In genomic region chr7:155845226-155845625, GRCh38 we compare ENCODE assay signal across 19 cellular contexts. TPM values are rescaled to one million over a fixed set of nuclear protein-coding genes. Genes with fewer than 3 reads are reported as not detected.
A peak's percentile ranks its signal among the peaks of the same experiment; 100 is the strongest.
DNase-seq lines count a peak whose midpoint lies in the region; ATAC-seq, FAIRE-seq and TF ChIP-seq lines count a peak whose summit lies in the region.
"Had no signal": no experiment of that assay in that cellular context is flagged by ENCODE, and none has a peak within 500 bp of the region (broad histone marks: within the 10 kb centered on the region; RNA-seq: fewer than 3 reads in every experiment).

No MANE protein-coding gene starts in this region.

- ATAC-seq in A549 (no peak), GM19023 (IDR thresholded peaks at IDR 0.05; ENCODE audit: unreplicated experiment) (no peak), upper lobe of left lung (ENCODE audit: low FRiP score in 2 of 2) (no peak), HG02678 (IDR thresholded peaks at IDR 0.05; ENCODE audit: unreplicated experiment) (no peak)

- H3K4me2 ChIP-seq in A549: no peak overlapping the region
- no peak overlapping the region for H3K4me2 ChIP-seq in MM.1S (ENCODE audit: low read depth, low read length)

- WGBS in A549 (ENCODE audit: missing lambda C conversion rate): 96% methylated on average over 14 of the region's 14 CpGs
- WGBS in sigmoid colon, 2 donors: 93 to 96% methylated on average over 14 of the region's 14 CpGs
- WGBS in upper lobe of left lung, 2 donors: 87 to 89% methylated on average over 9 to 14 of the region's 14 CpGs

- no peak for TF ChIP-seq POLR2A in A549 (IDR thresholded peaks at IDR 0.05; ENCODE audit: low read length)
- no peak for TF ChIP-seq POLR2A in sigmoid colon (IDR thresholded peaks at IDR 0.05)
- TF ChIP-seq POLR2A in upper lobe of left lung (IDR thresholded peaks at IDR 0.05): no peak

- H3K4me3 ChIP-seq in A549 (no peak overlapping the region), MM.1S (ENCODE audit: low read length) (no peak overlapping the region), sigmoid colon (no peak overlapping the region), upper lobe of left lung (no peak overlapping the region)

- CTCF ChIA-PET in A549 (lab: Yijun Ruan, JAX): interaction anchor here (1.6 kb wide), 1 partner anchor 312 kb away, joined by 3 read pairs; no protein-coding TSS in a partner anchor

- H3K27ac ChIP-seq in A549 (peak overlapping the region; percentile 81 to 88), MM.1S (ENCODE audit: low read length) (no peak overlapping the region), sigmoid colon (no peak overlapping the region), upper lobe of left lung (no peak overlapping the region)
- H3K27ac ChIP-seq: C4-2B had no signal

- no peaks in the 10 kb centered on the region for H3K79me2 ChIP-seq in MM.1S (ENCODE audit: low read length)

- no peak overlapping the region for H3K9ac ChIP-seq in MM.1S (ENCODE audit: low read length)

- H3K9me2 ChIP-seq in MM.1S (replicated peaks; ENCODE audit: insufficient read depth, low read length): no peaks in the 10 kb centered on the region

- peaks cover 83% of the 10 kb centered on the region for H3K27me3 ChIP-seq in MM.1S (replicated peaks; ENCODE audit: insufficient read depth, low read length)
- H3K27me3 ChIP-seq in sigmoid colon: peaks cover 0 to 19% (median 0%) of the 10 kb centered on the region in 3 donors
- no peaks in the 10 kb centered on the region for H3K27me3 ChIP-seq in upper lobe of left lung

- POLR2A ChIA-PET in A549 (lab: Yijun Ruan, JAX): no interaction called here

- TF ChIP-seq CTCF in A549 (IDR thresholded peaks at IDR 0.05) (no peak), MM.1S (IDR thresholded peaks at IDR 0.05; ENCODE audit: low read length) (no peak), sigmoid colon (IDR thresholded peaks at IDR 0.05) (no peak), upper lobe of left lung (IDR thresholded peaks at IDR 0.05) (no peak)

- FAIRE-seq in A549 (lab: Jason Lieb, UNC): no peak
- FAIRE-seq: A204.1, D721Med, G401.6, GM12892, GM18507, H1 had no signal

- TF ChIP-seq EP300 in A549 (IDR thresholded peaks at IDR 0.05) (no peak), sigmoid colon (IDR thresholded peaks at IDR 0.05) (no peak), upper lobe of left lung (IDR thresholded peaks at IDR 0.05) (no peak)

- H3F3A ChIP-seq in MM.1S (ENCODE audit: insufficient read depth, low read length): no peaks in the 10 kb centered on the region

- DNase-seq in A549 (ENCODE audit: low read depth in 1 of 2, low spot score in 1 of 2) (no peak), MM.1S (peak; percentile 2), islet precursor cell (peak; percentile 16), sigmoid colon (peak; percentile 54), upper lobe of left lung (no peak)
- DNase-seq: AML-193; Caco-2; CD4-positive, alpha-beta T cell; H9 had no signal

- peaks cover 22% of the 10 kb centered on the region for H3K4me1 ChIP-seq in A549
- no peaks in the 10 kb centered on the region for H3K4me1 ChIP-seq in MM.1S (ENCODE audit: low read length)
- no peaks in the 10 kb centered on the region for H3K4me1 ChIP-seq in sigmoid colon
- H3K4me1 ChIP-seq in upper lobe of left lung: peaks cover 0 to 8% (median 6%) of the 10 kb centered on the region in 4 donors

- H2AFZ ChIP-seq in MM.1S (ENCODE audit: low read length): no peak overlapping the region

- no peak for TF ChIP-seq RAD21 in A549 (conservative IDR thresholded peaks at IDR 0.05 in 1 of 2, IDR thresholded peaks at IDR 0.05 in 1 of 2)

- intact Hi-C loops in sigmoid colon (cut with DNase I): no loop called here

- H3K9me3 ChIP-seq in A549 (no peaks in the 10 kb centered on the region), MM.1S (replicated peaks; ENCODE audit: insufficient read depth, low read length) (no peaks in the 10 kb centered on the region), sigmoid colon (no peaks in the 10 kb centered on the region), upper lobe of left lung (no peaks in the 10 kb centered on the region)
- H3K9me3 ChIP-seq: Caco-2 had no signal

- no peaks in the 10 kb centered on the region for H4K20me1 ChIP-seq in MM.1S (ENCODE audit: insufficient read depth, low read length)

- no peaks in the 10 kb centered on the region for H3K36me3 ChIP-seq in MM.1S (replicated peaks; ENCODE audit: insufficient read depth, low read length)
- no peaks in the 10 kb centered on the region for H3K36me3 ChIP-seq in sigmoid colon
- H3K36me3 ChIP-seq in upper lobe of left lung: no peaks in the 10 kb centered on the region

TF ChIP-seq in A549, 52 proteins besides CTCF, POLR2A, EP300 and RAD21:
- TF ChIP-seq HOXB13 (CRISPR knock-in tag; IDR thresholded peaks at IDR 0.05; ENCODE audit: low read depth) (no peak), JUN (IDR thresholded peaks at IDR 0.05) (no peak), GATA3 (IDR thresholded peaks at IDR 0.05; ENCODE audit: borderline replicate concordance) (no peak), CBX2 (IDR thresholded peaks at IDR 0.05; ENCODE audit: borderline replicate concordance, low read depth) (no peak)

RNA-seq across cellular contexts. Expression of gene SHH, which starts 33.0 kb away (rescaled TPM):
- polyA plus RNA-seq in A549 (2011; rRNA removed) (0.78 and 0.84 TPM in 2 replicates), A549 (2017; fragmentation: RNase III; extraction: RNeasy Plus Mini Kit Qiagen cat#74134 plus additional on column Dnase treatment) (0.79 to 1.2 TPM (median 1.2 TPM) in 3 replicates), sigmoid colon (1 to 10 TPM in 1 of 3 donors, under 1 TPM in 2; 0.46 to 1.8 (median 0.60) TPM)
- polyA plus RNA-seq in A549 (2012; cell fraction: cytosol; rRNA removed): 0.41 and 0.52 TPM in 2 replicates
- 0.49 and 0.78 TPM in 2 replicates for polyA plus RNA-seq in A549 (2012; cell fraction: nucleus; rRNA removed)
- 0.50 and 1.6 TPM in 2 replicates for polyA minus RNA-seq in A549 (2011; rRNA and poly(A)+ RNA removed)
- total RNA-seq in sigmoid colon (not detected), upper lobe of left lung (1 to 10 TPM; 6.1 to 9.6 (median 6.2) TPM)
- total RNA-seq: CD4-positive, alpha-beta T cell; H1 had no signal
- polyA plus RNA-seq: BJ, H1 had no signal

Comparison
In these comparisons a context has a peak if more than half of its experiments do, and no peak if none do; other contexts are left out.
1. DNase-seq: peak in MM.1S (single experiment), islet precursor cell (single experiment) and sigmoid colon (single experiment); none in A549 (0 of 2) and upper lobe of left lung (0 of 2).
2. H3K27ac ChIP-seq: peak in A549 (2 of 2); none in MM.1S (single experiment), sigmoid colon (0 of 4) and upper lobe of left lung (0 of 4).
3. RNA of gene SHH, which starts 33.0 kb away (total RNA-seq): 6.1 to 9.6 TPM in upper lobe of left lung; not detected in sigmoid colon; every median in the first group is over 4 times any median in the second.